Comparison of ENCODE assay signal across 12 cellular contexts in genomic region chr1:51247022-51247421, GRCh38. TPM values are rescaled to one million over a fixed set of nuclear protein-coding genes. Genes with fewer than 3 reads are reported as not detected.
DNase-seq lines count a peak whose midpoint lies in the region; ATAC-seq, FAIRE-seq and TF ChIP-seq lines count a peak whose summit lies in the region.
"Had no signal": no experiment of that assay in that cellular context is flagged by ENCODE, and none has a peak within 500 bp of the region (broad histone marks: within the 10 kb centered on the region; RNA-seq: fewer than 3 reads in every experiment).

No MANE protein-coding gene starts in this region.

- BruUV-seq in OCI-LY7 (replicated peaks; lab: Mats Ljungman, UMichigan), result no TSS peak

- WGBS in spleen, 5 donors, result 70 to 86% (median 80%) methylated on average over 2 of the region's 2 CpGs

- ATAC-seq in HG02852 (IDR thresholded peaks at IDR 0.05; ENCODE audit: unreplicated experiment), result peak; percentile 92
- ATAC-seq in CD8-positive, alpha-beta T cell, result no peak

- H3K4me1 Mint-ChIP-seq in CD8-positive, alpha-beta T cell (ENCODE audit: low read depth), result peaks cover 57% of the 10 kb centered on the region

- TF ChIP-seq CTCF in GM12865 (IDR thresholded peaks at IDR 0.05; ENCODE audit: insufficient read depth, low read depth, low read length, missing control alignments) (no peak), MM.1S (IDR thresholded peaks at IDR 0.05; ENCODE audit: low read length) (no peak), OCI-LY7 (conservative IDR thresholded peaks at IDR 0.05; ENCODE audit: low read length) (no peak), spleen (IDR thresholded peaks at IDR 0.05 in 8 of 11, conservative IDR thresholded peaks at IDR 0.05 in 3 of 11) (no peak)
- no peak for TF ChIP-seq CTCF in CD8-positive, alpha-beta T cell (IDR thresholded peaks at IDR 0.05)

- peaks cover 94% of the 10 kb centered on the region for H3K79me2 ChIP-seq in MM.1S (ENCODE audit: low read length)
- H3K79me2 ChIP-seq in OCI-LY7 (ENCODE audit: insufficient read depth, low read depth, low read length), result no peaks in the 10 kb centered on the region

- H3F3A ChIP-seq in MM.1S (ENCODE audit: insufficient read depth, low read length), result 0 out of 2 replicates have a peak, but pooled peaks cover 5% of the 10 kb centered on the region

- CTCF ChIA-PET in CD8-positive, alpha-beta T cell (lab: Charles Lee), result no interaction called here
- CTCF ChIA-PET in OCI-LY7 (lab: Charles Lee; ENCODE audit: unreplicated experiment), result interaction anchor here (0.6 kb wide), 1 partner anchor 620 kb away, joined by 3 read pairs; no protein-coding TSS in a partner anchor

- H3K27ac ChIP-seq in MM.1S (ENCODE audit: low read length) (no peak overlapping the region), OCI-LY7 (ENCODE audit: low read depth, low read length, poor library complexity, severe bottlenecking) (no peak overlapping the region), spleen (no peak overlapping the region)
- H3K27ac ChIP-seq in CD8-positive, alpha-beta T cell (ENCODE audit: low read depth, low read length), result no peak overlapping the region
- H3K27ac ChIP-seq: GM23248 had no signal

- intact Hi-C loops in CD8-positive, alpha-beta T cell (cut with DNase I, micrococcal nuclease), result loop anchor here in 1 of 2 experiments (10.0 kb wide), 1 partner anchor 488 kb away; no protein-coding TSS in a partner anchor
- intact Hi-C loops in OCI-LY7 (cut with micrococcal nuclease; ENCODE audit: unreplicated experiment) (no loop called here), spleen (cut with DNase I; ENCODE audit: low total_unique reads) (no loop called here)

- peak; percentile 73 for DNase-seq in GM12865 (ENCODE audit: low read depth)
- DNase-seq in GM19239 (ENCODE audit: insufficient read length, low spot score), result no peak
- peak; percentile 50 for DNase-seq in MM.1S
- no peak for DNase-seq in CD8-positive, alpha-beta T cell
- DNase-seq in RKO (ENCODE audit: low spot score), result no peak
- no peak for DNase-seq in OCI-LY7 (ENCODE audit: low spot score)
- no peak for DNase-seq in spleen
- DNase-seq: GM23248; heart left ventricle; NCI-H146; stimulated activated CD4-positive, alpha-beta T cell treated with anti-CD3 and anti-CD28 coated beads, Interleukin-2, amount 100 ng/mL, for 48 hours had no signal

- FAIRE-seq in GM19239 (lab: Jason Lieb, UNC), result peak; percentile 85

- POLR2A ChIA-PET in CD8-positive, alpha-beta T cell (lab: Charles Lee), result no interaction called here
- POLR2A ChIA-PET in OCI-LY7 (lab: Charles Lee), result interaction anchor here (0.6 to 0.7 kb wide), 2 partner anchors 444 to 563 kb away, joined by 3 to 6 read pairs; no protein-coding TSS in a partner anchor

- no peak overlapping the region for H3K27ac Mint-ChIP-seq in CD8-positive, alpha-beta T cell

- no peak overlapping the region for H2AFZ ChIP-seq in MM.1S (ENCODE audit: low read length)
- H2AFZ ChIP-seq in OCI-LY7 (ENCODE audit: low read length), result no peak overlapping the region
- H2AFZ ChIP-seq: GM23248 had no signal

- TF ChIP-seq POLR2A in spleen (IDR thresholded peaks at IDR 0.05), result no peak

- H3K9ac ChIP-seq in MM.1S (ENCODE audit: low read length), result no peak overlapping the region
- H3K9ac ChIP-seq: GM23248 had no signal

- no peak overlapping the region for H3K4me3 Mint-ChIP-seq in CD8-positive, alpha-beta T cell

- H3K4me2 ChIP-seq in MM.1S (ENCODE audit: low read depth, low read length), result no peak overlapping the region
- no peak overlapping the region for H3K4me2 ChIP-seq in OCI-LY7 (ENCODE audit: low read length)

- no peaks in the 10 kb centered on the region for H3K27me3 Mint-ChIP-seq in CD8-positive, alpha-beta T cell (ENCODE audit: low read depth)

- H3K4me1 ChIP-seq in MM.1S (ENCODE audit: low read length) (peaks cover 4% of the 10 kb centered on the region; the same call in 1 of the 2 replicates), OCI-LY7 (ENCODE audit: insufficient read depth, low read length, poor library complexity, severe bottlenecking) (no peaks in the 10 kb centered on the region), spleen (peaks cover 0 to 82% (median 33%) of the 10 kb centered on the region in 6 donors)
- peaks cover 10% of the 10 kb centered on the region for H3K4me1 ChIP-seq in CD8-positive, alpha-beta T cell (ENCODE audit: insufficient read depth, low read length)

- H3K9me3 ChIP-seq in MM.1S (replicated peaks; ENCODE audit: insufficient read depth, low read length) (no peaks in the 10 kb centered on the region), OCI-LY7 (ENCODE audit: low read length) (no peaks in the 10 kb centered on the region), spleen (no peaks in the 10 kb centered on the region)
- no peaks in the 10 kb centered on the region for H3K9me3 ChIP-seq in CD8-positive, alpha-beta T cell (ENCODE audit: low read length)
- H3K9me3 ChIP-seq: heart left ventricle had no signal

- H3K36me3 ChIP-seq in MM.1S (replicated peaks; ENCODE audit: insufficient read depth, low read length), result 0 out of 2 replicates have a peak, but pooled peaks cover 3% of the 10 kb centered on the region
- H3K36me3 ChIP-seq in CD8-positive, alpha-beta T cell (ENCODE audit: insufficient read depth, low read length), result no peaks in the 10 kb centered on the region
- H3K36me3 ChIP-seq in OCI-LY7 (ENCODE audit: insufficient read depth, low read length), result no peaks in the 10 kb centered on the region
- H3K36me3 ChIP-seq in spleen, result peaks cover 0 to 13% (median 0%) of the 10 kb centered on the region in 6 donors

- H3K4me3 ChIP-seq in GM12865 (ENCODE audit: low read depth, low read length) (no peak overlapping the region), MM.1S (ENCODE audit: low read length) (no peak overlapping the region), OCI-LY7 (ENCODE audit: low read depth, low read length, poor library complexity, severe bottlenecking) (no peak overlapping the region), spleen (no peak overlapping the region)
- no peak overlapping the region for H3K4me3 ChIP-seq in CD8-positive, alpha-beta T cell (ENCODE audit: low read depth, low read length)
- H3K4me3 ChIP-seq: GM23248, heart left ventricle had no signal

- no peaks in the 10 kb centered on the region for H3K9me2 ChIP-seq in MM.1S (replicated peaks; ENCODE audit: insufficient read depth, low read length)
- no peaks in the 10 kb centered on the region for H3K9me2 ChIP-seq in OCI-LY7 (ENCODE audit: insufficient read depth, low read length)

- peaks cover 7% of the 10 kb centered on the region for H4K20me1 ChIP-seq in MM.1S (ENCODE audit: insufficient read depth, low read length)
- no peaks in the 10 kb centered on the region for H4K20me1 ChIP-seq in OCI-LY7 (ENCODE audit: insufficient read depth, low read length)

- H3K9me3 Mint-ChIP-seq in CD8-positive, alpha-beta T cell, result no peaks in the 10 kb centered on the region

- no peaks in the 10 kb centered on the region for H3K27me3 ChIP-seq in MM.1S (replicated peaks; ENCODE audit: insufficient read depth, low read length)
- H3K27me3 ChIP-seq in CD8-positive, alpha-beta T cell (ENCODE audit: insufficient read depth, low read length), result no peaks in the 10 kb centered on the region
- no peaks in the 10 kb centered on the region for H3K27me3 ChIP-seq in spleen (replicated peaks in 1 of 7)
- H3K27me3 ChIP-seq: heart left ventricle had no signal

- peaks cover 22% of the 10 kb centered on the region for H3K36me3 Mint-ChIP-seq in CD8-positive, alpha-beta T cell

RNA-seq across cellular contexts. Expression of gene RNF11, which starts 10.9 kb away (rescaled TPM):
- total RNA-seq in CD8-positive, alpha-beta T cell, result 100 to 1,000 TPM in 1 of 2 experiments, 10 to 100 TPM in 1; 95.9 to 103 TPM
- total RNA-seq in OCI-LY7 (2014; rRNA removed; shearing (Covaris generic)), result 4.8 and 5.7 TPM in 2 replicates
- 1.5 and 1.6 TPM in 2 replicates for total RNA-seq in OCI-LY7 (2022)
- total RNA-seq in spleen, result 100 to 1,000 TPM in 1 of 7 donors, 10 to 100 TPM in 6; 64.1 to 111 (median 85.7) TPM
- polyA plus RNA-seq in spleen, result 10 to 100 TPM; 21.4 to 43.8 (median 28.6) TPM

Comparison
In these comparisons a context has a peak if more than half of its experiments do, and no peak if none do; other contexts are left out.
1. DNase-seq: peak in GM12865 (single experiment) and MM.1S (single experiment); none in GM19239 (single experiment), CD8-positive, alpha-beta T cell (0 of 7), RKO (single experiment), OCI-LY7 (single experiment) and spleen (single experiment).
2. RNA of gene RNF11, which starts 10.9 kb away (total RNA-seq): 95.9 to 103 TPM in CD8-positive, alpha-beta T cell and 64.1 to 111 TPM in spleen; 1.5 to 5.7 TPM in OCI-LY7; every median in the first group is over 4 times any median in the second.